1 cellular context compared by ENCODE assay signal in genomic region chr1:83508485-83509151, GRCh38.
TF ChIP-seq lines count a peak whose summit lies in the region.

No MANE protein-coding gene starts in this region.

TF ChIP-seq in GM23338, 12 proteins besides CTCF, POLR2A, EP300 and RAD21:
- TF ChIP-seq, protein P1, sequence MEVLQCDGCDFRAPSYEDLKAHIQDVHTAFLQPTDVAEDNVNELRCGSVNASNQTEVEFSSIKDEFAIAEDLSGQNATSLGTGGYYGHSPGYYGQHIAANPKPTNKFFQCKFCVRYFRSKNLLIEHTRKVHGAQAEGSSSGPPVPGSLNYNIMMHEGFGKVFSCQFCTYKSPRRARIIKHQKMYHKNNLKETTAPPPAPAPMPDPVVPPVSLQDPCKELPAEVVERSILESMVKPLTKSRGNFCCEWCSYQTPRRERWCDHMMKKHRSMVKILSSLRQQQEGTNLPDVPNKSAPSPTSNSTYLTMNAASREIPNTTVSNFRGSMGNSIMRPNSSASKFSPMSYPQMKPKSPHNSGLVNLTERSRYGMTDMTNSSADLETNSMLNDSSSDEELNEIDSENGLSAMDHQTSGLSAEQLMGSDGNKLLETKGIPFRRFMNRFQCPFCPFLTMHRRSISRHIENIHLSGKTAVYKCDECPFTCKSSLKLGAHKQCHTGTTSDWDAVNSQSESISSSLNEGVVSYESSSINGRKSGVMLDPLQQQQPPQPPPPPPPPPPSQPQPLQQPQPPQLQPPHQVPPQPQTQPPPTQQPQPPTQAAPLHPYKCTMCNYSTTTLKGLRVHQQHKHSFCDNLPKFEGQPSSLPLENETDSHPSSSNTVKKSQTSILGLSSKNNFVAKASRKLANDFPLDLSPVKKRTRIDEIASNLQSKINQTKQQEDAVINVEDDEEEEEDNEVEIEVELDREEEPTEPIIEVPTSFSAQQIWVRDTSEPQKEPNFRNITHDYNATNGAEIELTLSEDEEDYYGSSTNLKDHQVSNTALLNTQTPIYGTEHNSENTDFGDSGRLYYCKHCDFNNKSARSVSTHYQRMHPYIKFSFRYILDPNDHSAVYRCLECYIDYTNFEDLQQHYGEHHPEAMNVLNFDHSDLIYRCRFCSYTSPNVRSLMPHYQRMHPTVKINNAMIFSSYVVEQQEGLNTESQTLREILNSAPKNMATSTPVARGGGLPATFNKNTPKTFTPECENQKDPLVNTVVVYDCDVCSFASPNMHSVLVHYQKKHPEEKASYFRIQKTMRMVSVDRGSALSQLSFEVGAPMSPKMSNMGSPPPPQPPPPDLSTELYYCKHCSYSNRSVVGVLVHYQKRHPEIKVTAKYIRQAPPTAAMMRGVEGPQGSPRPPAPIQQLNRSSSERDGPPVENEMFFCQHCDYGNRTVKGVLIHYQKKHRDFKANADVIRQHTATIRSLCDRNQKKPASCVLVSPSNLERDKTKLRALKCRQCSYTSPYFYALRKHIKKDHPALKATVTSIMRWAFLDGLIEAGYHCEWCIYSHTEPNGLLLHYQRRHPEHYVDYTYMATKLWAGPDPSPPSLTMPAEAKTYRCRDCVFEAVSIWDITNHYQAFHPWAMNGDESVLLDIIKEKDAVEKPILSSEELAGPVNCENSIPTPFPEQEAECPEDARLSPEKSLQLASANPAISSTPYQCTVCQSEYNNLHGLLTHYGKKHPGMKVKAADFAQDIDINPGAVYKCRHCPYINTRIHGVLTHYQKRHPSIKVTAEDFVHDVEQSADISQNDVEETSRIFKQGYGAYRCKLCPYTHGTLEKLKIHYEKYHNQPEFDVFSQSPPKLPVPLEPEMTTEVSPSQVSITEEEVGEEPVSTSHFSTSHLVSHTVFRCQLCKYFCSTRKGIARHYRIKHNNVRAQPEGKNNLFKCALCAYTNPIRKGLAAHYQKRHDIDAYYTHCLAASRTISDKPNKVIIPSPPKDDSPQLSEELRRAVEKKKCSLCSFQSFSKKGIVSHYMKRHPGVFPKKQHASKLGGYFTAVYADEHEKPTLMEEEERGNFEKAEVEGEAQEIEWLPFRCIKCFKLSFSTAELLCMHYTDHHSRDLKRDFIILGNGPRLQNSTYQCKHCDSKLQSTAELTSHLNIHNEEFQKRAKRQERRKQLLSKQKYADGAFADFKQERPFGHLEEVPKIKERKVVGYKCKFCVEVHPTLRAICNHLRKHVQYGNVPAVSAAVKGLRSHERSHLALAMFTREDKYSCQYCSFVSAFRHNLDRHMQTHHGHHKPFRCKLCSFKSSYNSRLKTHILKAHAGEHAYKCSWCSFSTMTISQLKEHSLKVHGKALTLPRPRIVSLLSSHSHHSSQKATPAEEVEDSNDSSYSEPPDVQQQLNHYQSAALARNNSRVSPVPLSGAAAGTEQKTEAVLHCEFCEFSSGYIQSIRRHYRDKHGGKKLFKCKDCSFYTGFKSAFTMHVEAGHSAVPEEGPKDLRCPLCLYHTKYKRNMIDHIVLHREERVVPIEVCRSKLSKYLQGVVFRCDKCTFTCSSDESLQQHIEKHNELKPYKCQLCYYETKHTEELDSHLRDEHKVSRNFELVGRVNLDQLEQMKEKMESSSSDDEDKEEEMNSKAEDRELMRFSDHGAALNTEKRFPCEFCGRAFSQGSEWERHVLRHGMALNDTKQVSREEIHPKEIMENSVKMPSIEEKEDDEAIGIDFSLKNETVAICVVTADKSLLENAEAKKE (CRISPR knock-in tag; IDR thresholded peaks at IDR 0.05): no peak
- TF ChIP-seq NANOG (IDR thresholded peaks at IDR 0.05; ENCODE audit: borderline replicate concordance): no peak
- TF ChIP-seq STAT1 (IDR thresholded peaks at IDR 0.05; ENCODE audit: unreplicated experiment): no peak
- TF ChIP-seq EZH2phosphoT487 (IDR thresholded peaks at IDR 0.05; ENCODE audit: unreplicated experiment): no peak
- TF ChIP-seq EZH2 (IDR thresholded peaks at IDR 0.05; ENCODE audit: low read depth, unreplicated experiment): no peak
- no peak for TF ChIP-seq CREB1 (CRISPR knock-in tag; IDR thresholded peaks at IDR 0.05; ENCODE audit: low read depth)
- TF ChIP-seq ETS1 (IDR thresholded peaks at IDR 0.05): no peak
- TF ChIP-seq POLR2AphosphoS5 (IDR thresholded peaks at IDR 0.05; ENCODE audit: low read depth): no peak
- no peak for TF ChIP-seq JUNB (IDR thresholded peaks at IDR 0.05; ENCODE audit: unreplicated experiment)
- no peak for TF ChIP-seq ZNF331 (CRISPR knock-in tag; IDR thresholded peaks at IDR 0.05; ENCODE audit: low read depth)
